17 cellular contexts compared by ENCODE assay signal in genomic region chr20:32363492-32363891, GRCh38. TPM values are rescaled to one million over a fixed set of nuclear protein-coding genes. Genes with fewer than 3 reads are reported as not detected.
A peak's percentile ranks its signal among the peaks of the same experiment; 100 is the strongest.
DNase-seq lines count a peak whose midpoint lies in the region; ATAC-seq and TF ChIP-seq lines count a peak whose summit lies in the region.
"Had no signal": no experiment of that assay in that cellular context is flagged by ENCODE, and none has a peak within 500 bp of the region (broad histone marks: within the 10 kb centered on the region; RNA-seq: fewer than 3 reads in every experiment).

No MANE protein-coding gene starts in this region.

- peaks cover 66 to 90% (median 80%) of the 10 kb centered on the region in 4 donors for H3K4me1 Mint-ChIP-seq in CD4-positive, alpha-beta memory T cell
- H3K4me1 Mint-ChIP-seq in IgD-negative memory B cell (peaks cover 66 to 80% (median 79%) of the 10 kb centered on the region in 3 donors), neural crest cell (peaks cover 73% of the 10 kb centered on the region)

- TF ChIP-seq CTCF in neural crest cell (conservative IDR thresholded peaks at IDR 0.05): no peak
- TF ChIP-seq CTCF in mucosa of descending colon (IDR thresholded peaks at IDR 0.05): no peak
- no peak for TF ChIP-seq CTCF in colonic mucosa (IDR thresholded peaks at IDR 0.05)

- peak overlapping the region; percentile 11 for H3K27ac ChIP-seq in CD4-positive, alpha-beta memory T cell (ENCODE audit: low read depth, low read length)
- H3K27ac ChIP-seq in colonic mucosa: no peak overlapping the region
- H3K27ac ChIP-seq: left ventricle myocardium inferior, ovary had no signal

- ATAC-seq in mucosa of descending colon (no peak), GM21723 (IDR thresholded peaks at IDR 0.05; ENCODE audit: unreplicated experiment) (no peak)
- ATAC-seq: activated CD4-positive, CD25-positive, alpha-beta regulatory T cell treated with anti-CD3 and anti-CD28 coated beads, Interleukin-2, amount 50 U/mL, for 24 hours; heart right ventricle had no signal

- peaks cover 3% of the 10 kb centered on the region for H3K36me3 ChIP-seq in CD4-positive, alpha-beta memory T cell (ENCODE audit: insufficient read depth, low read length)
- no peaks in the 10 kb centered on the region for H3K36me3 ChIP-seq in mucosa of descending colon (ENCODE audit: low read depth)
- H3K36me3 ChIP-seq in colonic mucosa: no peaks in the 10 kb centered on the region
- H3K36me3 ChIP-seq: ovary had no signal

- POLR2A ChIA-PET in CD4-positive, alpha-beta memory T cell (lab: Charles Lee; ENCODE audit: partially characterized antibody): interaction anchor here (0.7 to 1.5 kb wide), 4 partner anchors 10 to 121 kb away, joined by 3 read pairs; no protein-coding TSS in a partner anchor

- peaks cover 88% of the 10 kb centered on the region for H3K4me1 ChIP-seq in CD4-positive, alpha-beta memory T cell (ENCODE audit: insufficient read depth, low read length)
- peaks cover 32% of the 10 kb centered on the region for H3K4me1 ChIP-seq in mucosa of descending colon (ENCODE audit: low read depth)
- peaks cover 11% of the 10 kb centered on the region for H3K4me1 ChIP-seq in colonic mucosa

- no peak for DNase-seq in CD4-positive, alpha-beta memory T cell
- DNase-seq in amniotic epithelial cell (ENCODE audit: low read depth) (peak; percentile 47), neural crest cell (ENCODE audit: low read depth, low spot score) (no peak), DMS114 treated with DMSO at 0.1 percent for 48 hours (lab: John Stamatoyannopoulos, UW; ENCODE audit: unreplicated experiment) (no peak), mucosa of descending colon (no peak), colonic mucosa (no peak)
- DNase-seq: amniotic stem cell; heart right ventricle; left ventricle myocardium inferior; NCI-H1048; NCI-H510A; ovary; SHP77 treated with DMSO at 0.1 percent for 48 hours; stimulated activated CD4-positive, alpha-beta T cell treated with anti-CD3 and anti-CD28 coated beads, Interleukin-4, amount 100 ng/mL, for 24 hours had no signal

- peaks cover 3 to 32% of the 10 kb centered on the region in 2 donors for H3K36me3 Mint-ChIP-seq in CD4-positive, alpha-beta memory T cell
- H3K36me3 Mint-ChIP-seq in IgD-negative memory B cell: no peaks in the 10 kb centered on the region
- no peaks in the 10 kb centered on the region for H3K36me3 Mint-ChIP-seq in neural crest cell (ENCODE audit: low read depth)

- H3K9me3 Mint-ChIP-seq in CD4-positive, alpha-beta memory T cell: peaks cover 0 to 3% (median 0%) of the 10 kb centered on the region in 8 donors
- no peaks in the 10 kb centered on the region for H3K9me3 Mint-ChIP-seq in IgD-negative memory B cell
- no peaks in the 10 kb centered on the region for H3K9me3 Mint-ChIP-seq in neural crest cell

- no peak overlapping the region for H3K9ac ChIP-seq in colonic mucosa (ENCODE audit: low read depth in 2 of 2, low read length in 2 of 2)

- intact Hi-C loops in CD4-positive, alpha-beta memory T cell (cut with micrococcal nuclease): no loop called here
- intact Hi-C loops in mucosa of descending colon (cut with DNase I, micrococcal nuclease) (no loop called here), colonic mucosa (cut with DNase I) (no loop called here)

- H3K27me3 Mint-ChIP-seq in CD4-positive, alpha-beta memory T cell: no peaks in the 10 kb centered on the region
- H3K27me3 Mint-ChIP-seq in IgD-negative memory B cell (no peaks in the 10 kb centered on the region), neural crest cell (ENCODE audit: low read depth) (no peaks in the 10 kb centered on the region)

- H3K27me3 ChIP-seq in CD4-positive, alpha-beta memory T cell (ENCODE audit: insufficient read depth, low read length): no peaks in the 10 kb centered on the region
- H3K27me3 ChIP-seq in colonic mucosa: no peaks in the 10 kb centered on the region
- H3K27me3 ChIP-seq: heart right ventricle, ovary had no signal

- H3K4me3 ChIP-seq in CD4-positive, alpha-beta memory T cell (ENCODE audit: low read length in 2 of 2): no peak overlapping the region
- H3K4me3 ChIP-seq in mucosa of descending colon: no peak overlapping the region
- no peak overlapping the region for H3K4me3 ChIP-seq in colonic mucosa
- H3K4me3 ChIP-seq: heart right ventricle, left ventricle myocardium inferior, ovary had no signal

- CTCF ChIA-PET in CD4-positive, alpha-beta memory T cell (lab: Charles Lee; ENCODE audit: partially characterized antibody): interaction anchor here (1.0 kb wide), 1 partner anchor 10 kb away, joined by 3 read pairs; no protein-coding TSS in a partner anchor

- H3K9me3 ChIP-seq in CD4-positive, alpha-beta memory T cell (ENCODE audit: control insufficient read depth in 1 of 2, low read length in 2 of 2): no peaks in the 10 kb centered on the region
- H3K9me3 ChIP-seq in mucosa of descending colon (no peaks in the 10 kb centered on the region), colonic mucosa (no peaks in the 10 kb centered on the region)
- H3K9me3 ChIP-seq: heart right ventricle, left ventricle myocardium inferior, ovary had no signal

- peak overlapping the region in 6 of 8 donors; percentile 7 to 95 (median 92) for H3K4me3 Mint-ChIP-seq in CD4-positive, alpha-beta memory T cell
- H3K4me3 Mint-ChIP-seq in IgD-negative memory B cell: peak overlapping the region; percentile 8 to 95 (median 91)
- peak overlapping the region; percentile 52 for H3K4me3 Mint-ChIP-seq in neural crest cell

- peak overlapping the region; percentile 71 to 93 (median 84) for H3K27ac Mint-ChIP-seq in CD4-positive, alpha-beta memory T cell
- H3K27ac Mint-ChIP-seq in IgD-negative memory B cell (peak overlapping the region; percentile 69 to 94 (median 89)), neural crest cell (ENCODE audit: unreplicated experiment) (no peak overlapping the region)

RNA-seq across cellular contexts. Expression of gene ASXL1, which starts 5.4 kb away (rescaled TPM):
- total RNA-seq in CD4-positive, alpha-beta memory T cell: 100 to 1,000 TPM; 126 to 127 TPM
- 10 to 100 TPM in 1 of 2 donors, 1 to 10 TPM in 1; 8.8 to 20.1 TPM for polyA plus RNA-seq in CD4-positive, alpha-beta memory T cell
- polyA plus RNA-seq in IgD-negative memory B cell: 24.5 TPM
- total RNA-seq in neural crest cell (140 and 157 TPM in 2 replicates), mucosa of descending colon (10 to 100 TPM; 47.4 to 78.9 (median 52.3) TPM), colonic mucosa (10 to 100 TPM; 38.8 to 40.4 TPM)
